10 cellular contexts compared by ENCODE assay signal in genomic region chr17:77182773-77183172, GRCh38. TPM values are rescaled to one million over a fixed set of nuclear protein-coding genes. Genes with fewer than 3 reads are reported as not detected.
DNase-seq lines count a peak whose midpoint lies in the region; ATAC-seq and TF ChIP-seq lines count a peak whose summit lies in the region.
"Had no signal": no experiment of that assay in that cellular context is flagged by ENCODE, and none has a peak within 500 bp of the region (broad histone marks: within the 10 kb centered on the region; RNA-seq: fewer than 3 reads in every experiment).

No MANE protein-coding gene starts in this region.

- peak overlapping the region; percentile 77 to 83 for H3K4me3 Mint-ChIP-seq in activated T-cell treated with anti-CD3 and anti-CD28 coated beads, Interleukin-2, amount 50 U/mL, for 72 hours
- H3K4me3 Mint-ChIP-seq in T-helper 17 cell (peak overlapping the region; percentile 84), endodermal cell (no peak overlapping the region)
- H3K4me3 Mint-ChIP-seq in stimulated activated effector memory CD8-positive, alpha-beta T cell treated with anti-CD3 and anti-CD28 coated beads, Interleukin-12 subunit alpha, Interleukin-12 subunit beta, amount 100 ng/mL, for 72 hours: peak overlapping the region; percentile 63

- no peaks in the 10 kb centered on the region for H3K27me3 ChIP-seq in endodermal cell (ENCODE audit: control insufficient read depth, insufficient read depth, low read length, poor library complexity, severe bottlenecking)
- H3K27me3 ChIP-seq: gastroesophageal sphincter, transverse colon had no signal

- H3K36me3 ChIP-seq in endodermal cell (ENCODE audit: control insufficient read depth, insufficient read depth, low read length): no peaks in the 10 kb centered on the region
- H3K36me3 ChIP-seq: gastroesophageal sphincter, transverse colon had no signal

- TF ChIP-seq CTCF in endodermal cell (conservative IDR thresholded peaks at IDR 0.05): no peak

- no peak overlapping the region for H3K27ac ChIP-seq in endodermal cell (ENCODE audit: low read depth, low read length)
- H3K27ac ChIP-seq: transverse colon had no signal

- no peak for DNase-seq in activated T-cell treated with anti-CD3 and anti-CD28 coated beads, Interleukin-2, amount 50 U/mL, for 72 hours
- DNase-seq in activated T-cell treated with anti-CD3 and anti-CD28 coated beads, Interleukin-2, amount 50 U/mL, for 1 hour: no peak
- no peak for DNase-seq in T-helper 17 cell
- no peak for DNase-seq in endodermal cell
- no peak for DNase-seq in stimulated activated effector memory CD8-positive, alpha-beta T cell treated with anti-CD3 and anti-CD28 coated beads, Interleukin-12 subunit alpha, Interleukin-12 subunit beta, amount 100 ng/mL, for 72 hours (ENCODE audit: low spot score in 2 of 2)
- no peak for DNase-seq in central memory CD4-positive, alpha-beta T cell
- DNase-seq: transverse colon had no signal

- H3K4me3 ChIP-seq in endodermal cell (ENCODE audit: low read length): no peak overlapping the region
- H3K4me3 ChIP-seq: gastroesophageal sphincter, transverse colon had no signal

- H3K4me1 Mint-ChIP-seq in activated T-cell treated with anti-CD3 and anti-CD28 coated beads, Interleukin-2, amount 50 U/mL, for 72 hours (ENCODE audit: low read depth): peaks cover under 1% of the 10 kb centered on the region
- H3K4me1 Mint-ChIP-seq in T-helper 17 cell (peaks cover 25% of the 10 kb centered on the region), endodermal cell (peaks cover 10% of the 10 kb centered on the region)
- peaks cover 33% of the 10 kb centered on the region for H3K4me1 Mint-ChIP-seq in stimulated activated effector memory CD8-positive, alpha-beta T cell treated with anti-CD3 and anti-CD28 coated beads, Interleukin-12 subunit alpha, Interleukin-12 subunit beta, amount 100 ng/mL, for 72 hours

- H3K4me1 ChIP-seq in endodermal cell (ENCODE audit: control insufficient read depth, insufficient read depth, low read length): no peaks in the 10 kb centered on the region

- H3K9me3 ChIP-seq in T-helper 17 cell (ENCODE audit: control insufficient read depth, low read length, poor library complexity, severe bottlenecking) (no peaks in the 10 kb centered on the region), endodermal cell (ENCODE audit: control insufficient read depth, low read length) (no peaks in the 10 kb centered on the region)
- H3K9me3 ChIP-seq: gastroesophageal sphincter, transverse colon had no signal

- no peaks in the 10 kb centered on the region for H3K9me3 Mint-ChIP-seq in activated T-cell treated with anti-CD3 and anti-CD28 coated beads, Interleukin-2, amount 50 U/mL, for 72 hours
- no peaks in the 10 kb centered on the region for H3K9me3 Mint-ChIP-seq in endodermal cell
- H3K9me3 Mint-ChIP-seq in stimulated activated effector memory CD8-positive, alpha-beta T cell treated with anti-CD3 and anti-CD28 coated beads, Interleukin-12 subunit alpha, Interleukin-12 subunit beta, amount 100 ng/mL, for 72 hours: no peaks in the 10 kb centered on the region

- no peak for ATAC-seq in activated T-cell treated with anti-CD3 and anti-CD28 coated beads, Interleukin-2, amount 50 U/mL, for 72 hours (replicated peaks in 1 of 2)
- ATAC-seq in T-helper 17 cell (no peak), GM21717 (IDR thresholded peaks at IDR 0.05; ENCODE audit: unreplicated experiment) (no peak), GM21576 (IDR thresholded peaks at IDR 0.05; ENCODE audit: unreplicated experiment) (no peak)
- ATAC-seq in stimulated activated effector memory CD8-positive, alpha-beta T cell treated with anti-CD3 and anti-CD28 coated beads, Interleukin-12 subunit alpha, Interleukin-12 subunit beta, amount 100 ng/mL, for 72 hours: no peak
- ATAC-seq: gastroesophageal sphincter had no signal

- no peaks in the 10 kb centered on the region for H3K27me3 Mint-ChIP-seq in activated T-cell treated with anti-CD3 and anti-CD28 coated beads, Interleukin-2, amount 50 U/mL, for 72 hours (ENCODE audit: low read depth)
- H3K27me3 Mint-ChIP-seq in T-helper 17 cell (no peaks in the 10 kb centered on the region), endodermal cell (ENCODE audit: insufficient read depth) (no peaks in the 10 kb centered on the region)

- WGBS in endodermal cell (ENCODE audit: insufficient coverage in 1 of 2, insufficient read length in 1 of 2), 2 experiments: 89 to 93% methylated on average over 4 to 10 of the region's 10 CpGs

- peaks cover 0 to 9% of the 10 kb centered on the region in 2 donors for H3K36me3 Mint-ChIP-seq in activated T-cell treated with anti-CD3 and anti-CD28 coated beads, Interleukin-2, amount 50 U/mL, for 72 hours (ENCODE audit: insufficient read depth in 2 of 2)
- no peaks in the 10 kb centered on the region for H3K36me3 Mint-ChIP-seq in T-helper 17 cell (ENCODE audit: low read depth)
- H3K36me3 Mint-ChIP-seq in endodermal cell (ENCODE audit: low read depth): no peaks in the 10 kb centered on the region
- peaks cover 11% of the 10 kb centered on the region for H3K36me3 Mint-ChIP-seq in stimulated activated effector memory CD8-positive, alpha-beta T cell treated with anti-CD3 and anti-CD28 coated beads, Interleukin-12 subunit alpha, Interleukin-12 subunit beta, amount 100 ng/mL, for 72 hours

- peak overlapping the region; percentile 86 for H3K27ac Mint-ChIP-seq in activated T-cell treated with anti-CD3 and anti-CD28 coated beads, Interleukin-2, amount 50 U/mL, for 72 hours
- H3K27ac Mint-ChIP-seq in T-helper 17 cell (peak overlapping the region; percentile 96), endodermal cell (peak overlapping the region; percentile 9)
- H3K27ac Mint-ChIP-seq in stimulated activated effector memory CD8-positive, alpha-beta T cell treated with anti-CD3 and anti-CD28 coated beads, Interleukin-12 subunit alpha, Interleukin-12 subunit beta, amount 100 ng/mL, for 72 hours: peak overlapping the region; percentile 93

- H3K9ac ChIP-seq in endodermal cell (ENCODE audit: extremely low read depth, low read length, poor library complexity, severe bottlenecking): no peak overlapping the region

RNA-seq across cellular contexts. Expression of gene SEC14L1, which starts 42.0 kb away (rescaled TPM):
- total RNA-seq in activated T-cell treated with anti-CD3 and anti-CD28 coated beads, Interleukin-2, amount 50 U/mL, for 72 hours: 100 to 1,000 TPM; 175 to 204 TPM
- total RNA-seq in T-helper 17 cell: 100 to 1,000 TPM in 1 of 2 donors, 10 to 100 TPM in 1; 96.6 to 140 TPM
- total RNA-seq in endodermal cell: 10 to 100 TPM; 77.0 to 87.4 TPM
- 104 TPM for polyA plus RNA-seq in endodermal cell (2013, experiment 1 of 2)
- 90.5 TPM for polyA plus RNA-seq in endodermal cell (2013, experiment 2 of 2)

Comparison
In these comparisons a context has a peak if more than half of its experiments do, and no peak if none do; other contexts are left out.
1. H3K27ac Mint-ChIP-seq: peak in every context shown above with its lines; median percentile 96 in T-helper 17 cell; 93 in stimulated activated effector memory CD8-positive, alpha-beta T cell treated with anti-CD3 and anti-CD28 coated beads, Interleukin-12 subunit alpha, Interleukin-12 subunit beta, amount 100 ng/mL, for 72 hours; 86 in activated T-cell treated with anti-CD3 and anti-CD28 coated beads, Interleukin-2, amount 50 U/mL, for 72 hours; 9 in endodermal cell.